Comparison of ENCODE assay signal across 8 cellular contexts in the genomic region with DNA sequence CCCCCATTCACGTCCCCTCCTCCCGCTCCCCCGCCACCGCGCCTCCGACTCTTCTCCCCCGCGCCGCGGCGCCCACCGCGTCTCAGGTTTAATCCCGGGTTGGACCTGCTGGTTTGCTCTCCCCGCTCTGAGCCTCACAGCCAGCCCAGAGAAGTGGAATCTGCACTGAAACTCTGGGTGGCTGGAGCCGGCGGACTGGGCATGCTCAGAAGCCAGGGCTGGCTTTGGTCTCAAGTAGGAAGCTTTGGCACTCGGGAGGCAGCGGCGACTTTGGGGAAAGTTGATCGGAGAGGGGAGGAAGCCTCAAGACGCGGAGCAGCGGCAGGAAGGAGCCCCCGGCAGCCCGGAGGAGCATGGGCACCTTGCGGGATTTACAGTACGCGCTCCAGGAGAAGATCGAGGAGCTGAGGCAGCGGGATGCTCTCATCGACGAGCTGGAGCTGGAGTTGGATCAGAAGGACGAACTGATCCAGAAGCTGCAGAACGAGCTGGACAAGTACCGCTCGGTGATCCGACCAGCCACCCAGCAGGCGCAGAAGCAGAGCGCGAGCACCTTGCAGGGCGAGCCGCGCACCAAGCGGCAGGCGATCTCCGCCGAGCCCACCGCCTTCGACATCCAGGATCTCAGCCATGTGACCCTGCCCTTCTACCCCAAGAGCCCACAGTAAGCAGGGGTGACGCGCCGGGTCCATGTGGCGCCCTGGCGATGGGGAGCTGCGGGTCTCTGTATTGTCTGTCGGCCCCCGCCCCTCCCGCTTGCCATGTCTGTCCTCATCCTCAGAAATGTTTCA. TPM values are rescaled to one million over a fixed set of nuclear protein-coding genes. Genes with fewer than 3 reads are reported as not detected.
DNase-seq lines count a peak whose midpoint lies in the region; ATAC-seq and TF ChIP-seq lines count a peak whose summit lies in the region.

A gene (plus strand): TSS at position 250 of the 791 bp plus-strand sequence.

- H3K27me3 ChIP-seq in GM23338 (ENCODE audit: insufficient read depth) (peaks cover 23% of the 10 kb centered on the region), RWPE2 (ENCODE audit: insufficient read depth, poor library complexity, severe bottlenecking) (peaks cover 72% of the 10 kb centered on the region), kidney epithelial cell (ENCODE audit: control insufficient read depth, insufficient read depth, low read length) (peaks cover 11% of the 10 kb centered on the region)

- ATAC-seq in GM23338 (peak; percentile 87), RWPE2 (ENCODE audit: low read depth) (peak; percentile 83)

- no peaks in the 10 kb centered on the region for H3K9me3 Mint-ChIP-seq in GM23338

- H3K4me1 Mint-ChIP-seq in GM23338, result peaks cover 35% of the 10 kb centered on the region

- H3K27me3 Mint-ChIP-seq in GM23338 (ENCODE audit: insufficient read depth, low read depth, poor library complexity), result peaks cover 15% of the 10 kb centered on the region

- TF ChIP-seq CTCF in AG09309 (IDR thresholded peaks at IDR 0.05; ENCODE audit: control insufficient read depth, insufficient read depth, low read depth, low read length, missing control alignments) (no peak), GM23338 (conservative IDR thresholded peaks at IDR 0.05; ENCODE audit: low read depth in 2 of 2) (no peak), RWPE2 (IDR thresholded peaks at IDR 0.05; ENCODE audit: poor library complexity, severe bottlenecking) (no peak), coronary artery (IDR thresholded peaks at IDR 0.05) (no peak), kidney epithelial cell (IDR thresholded peaks at IDR 0.05; ENCODE audit: insufficient read depth, low read length, poor library complexity, severe bottlenecking) (no peak)

- H3K4me2 ChIP-seq in GM23338, result peak within 1 kb of the TSS; percentile 79

- DNase-seq in AG09309 (ENCODE audit: low read depth) (peak; percentile 50), GM23338 (ENCODE audit: low spot score) (peak; percentile 86), RWPE2 (ENCODE audit: low spot score) (peak; percentile 54), coronary artery (ENCODE audit: low spot score) (peak; percentile 90), kidney epithelial cell (ENCODE audit: low read depth) (peak; percentile 28), SIG-M5 (lab: John Stamatoyannopoulos, UW) (no peak), NCI-H2029 treated with DMSO at 0.1 percent for 48 hours (lab: John Stamatoyannopoulos, UW) (no peak)

- H3F3A ChIP-seq in GM23338 (replicated peaks; ENCODE audit: low read depth), result no peaks in the 10 kb centered on the region

- H3K27ac Mint-ChIP-seq in GM23338, result peak within 1 kb of the TSS; percentile 72

- no peaks in the 10 kb centered on the region for H3K9me2 ChIP-seq in GM23338 (ENCODE audit: insufficient read depth)

- peak within 1 kb of the TSS; percentile 83 for H2AFZ ChIP-seq in GM23338

- H4K20me1 ChIP-seq in GM23338 (replicated peaks; ENCODE audit: insufficient read depth), result no peaks in the 10 kb centered on the region

- H3K4me3 Mint-ChIP-seq in GM23338, result peak within 1 kb of the TSS; percentile 90

- H3K36me3 Mint-ChIP-seq in GM23338 (ENCODE audit: low read depth), result no peaks in the 10 kb centered on the region

- H3K36me3 ChIP-seq in GM23338 (ENCODE audit: insufficient read depth), result no peaks in the 10 kb centered on the region
- no peaks in the 10 kb centered on the region for H3K36me3 ChIP-seq in RWPE2 (ENCODE audit: low read depth)
- no peaks in the 10 kb centered on the region for H3K36me3 ChIP-seq in kidney epithelial cell (ENCODE audit: control insufficient read depth, insufficient read depth, low read length)

- H3K27ac ChIP-seq in GM23338 (ENCODE audit: low read depth) (peak within 1 kb of the TSS; percentile 84), RWPE2 (ENCODE audit: poor library complexity, severe bottlenecking) (no peak within 1 kb of the TSS), coronary artery (peak within 1 kb of the TSS; percentile 65 to 96), skin epidermis (peak within 1 kb of the TSS in 18 of 21 experiments; percentile 14 to 88 (median 60))

- H3K79me2 ChIP-seq in GM23338 (replicated peaks; ENCODE audit: insufficient read depth), result peaks cover 33% of the 10 kb centered on the region

- H3K4me1 ChIP-seq in GM23338 (ENCODE audit: insufficient read depth) (peaks cover 36% of the 10 kb centered on the region), RWPE2 (ENCODE audit: insufficient read depth, poor library complexity, severe bottlenecking) (no peaks in the 10 kb centered on the region)

- H3K4me3 ChIP-seq in AG09309 (ENCODE audit: control insufficient read depth, low read depth, low read length) (peak within 1 kb of the TSS; percentile 76), GM23338 (peak within 1 kb of the TSS; percentile 74), RWPE2 (ENCODE audit: severe bottlenecking) (peak within 1 kb of the TSS; percentile 23), coronary artery (peak within 1 kb of the TSS; percentile 79), kidney epithelial cell (ENCODE audit: low read depth, low read length) (peak within 1 kb of the TSS; percentile 46), skin epidermis (peak within 1 kb of the TSS; percentile 30 to 48 (median 35))

- H3K9me3 ChIP-seq in RWPE2 (ENCODE audit: severe bottlenecking), result no peaks in the 10 kb centered on the region

TF ChIP-seq in GM23338, 12 proteins besides CTCF, POLR2A, EP300 and RAD21:
- TF ChIP-seq JUNB (IDR thresholded peaks at IDR 0.05; ENCODE audit: unreplicated experiment) (no peak), EZH2phosphoT487 (IDR thresholded peaks at IDR 0.05; ENCODE audit: unreplicated experiment) (no peak)
- TF ChIP-seq, protein P1, sequence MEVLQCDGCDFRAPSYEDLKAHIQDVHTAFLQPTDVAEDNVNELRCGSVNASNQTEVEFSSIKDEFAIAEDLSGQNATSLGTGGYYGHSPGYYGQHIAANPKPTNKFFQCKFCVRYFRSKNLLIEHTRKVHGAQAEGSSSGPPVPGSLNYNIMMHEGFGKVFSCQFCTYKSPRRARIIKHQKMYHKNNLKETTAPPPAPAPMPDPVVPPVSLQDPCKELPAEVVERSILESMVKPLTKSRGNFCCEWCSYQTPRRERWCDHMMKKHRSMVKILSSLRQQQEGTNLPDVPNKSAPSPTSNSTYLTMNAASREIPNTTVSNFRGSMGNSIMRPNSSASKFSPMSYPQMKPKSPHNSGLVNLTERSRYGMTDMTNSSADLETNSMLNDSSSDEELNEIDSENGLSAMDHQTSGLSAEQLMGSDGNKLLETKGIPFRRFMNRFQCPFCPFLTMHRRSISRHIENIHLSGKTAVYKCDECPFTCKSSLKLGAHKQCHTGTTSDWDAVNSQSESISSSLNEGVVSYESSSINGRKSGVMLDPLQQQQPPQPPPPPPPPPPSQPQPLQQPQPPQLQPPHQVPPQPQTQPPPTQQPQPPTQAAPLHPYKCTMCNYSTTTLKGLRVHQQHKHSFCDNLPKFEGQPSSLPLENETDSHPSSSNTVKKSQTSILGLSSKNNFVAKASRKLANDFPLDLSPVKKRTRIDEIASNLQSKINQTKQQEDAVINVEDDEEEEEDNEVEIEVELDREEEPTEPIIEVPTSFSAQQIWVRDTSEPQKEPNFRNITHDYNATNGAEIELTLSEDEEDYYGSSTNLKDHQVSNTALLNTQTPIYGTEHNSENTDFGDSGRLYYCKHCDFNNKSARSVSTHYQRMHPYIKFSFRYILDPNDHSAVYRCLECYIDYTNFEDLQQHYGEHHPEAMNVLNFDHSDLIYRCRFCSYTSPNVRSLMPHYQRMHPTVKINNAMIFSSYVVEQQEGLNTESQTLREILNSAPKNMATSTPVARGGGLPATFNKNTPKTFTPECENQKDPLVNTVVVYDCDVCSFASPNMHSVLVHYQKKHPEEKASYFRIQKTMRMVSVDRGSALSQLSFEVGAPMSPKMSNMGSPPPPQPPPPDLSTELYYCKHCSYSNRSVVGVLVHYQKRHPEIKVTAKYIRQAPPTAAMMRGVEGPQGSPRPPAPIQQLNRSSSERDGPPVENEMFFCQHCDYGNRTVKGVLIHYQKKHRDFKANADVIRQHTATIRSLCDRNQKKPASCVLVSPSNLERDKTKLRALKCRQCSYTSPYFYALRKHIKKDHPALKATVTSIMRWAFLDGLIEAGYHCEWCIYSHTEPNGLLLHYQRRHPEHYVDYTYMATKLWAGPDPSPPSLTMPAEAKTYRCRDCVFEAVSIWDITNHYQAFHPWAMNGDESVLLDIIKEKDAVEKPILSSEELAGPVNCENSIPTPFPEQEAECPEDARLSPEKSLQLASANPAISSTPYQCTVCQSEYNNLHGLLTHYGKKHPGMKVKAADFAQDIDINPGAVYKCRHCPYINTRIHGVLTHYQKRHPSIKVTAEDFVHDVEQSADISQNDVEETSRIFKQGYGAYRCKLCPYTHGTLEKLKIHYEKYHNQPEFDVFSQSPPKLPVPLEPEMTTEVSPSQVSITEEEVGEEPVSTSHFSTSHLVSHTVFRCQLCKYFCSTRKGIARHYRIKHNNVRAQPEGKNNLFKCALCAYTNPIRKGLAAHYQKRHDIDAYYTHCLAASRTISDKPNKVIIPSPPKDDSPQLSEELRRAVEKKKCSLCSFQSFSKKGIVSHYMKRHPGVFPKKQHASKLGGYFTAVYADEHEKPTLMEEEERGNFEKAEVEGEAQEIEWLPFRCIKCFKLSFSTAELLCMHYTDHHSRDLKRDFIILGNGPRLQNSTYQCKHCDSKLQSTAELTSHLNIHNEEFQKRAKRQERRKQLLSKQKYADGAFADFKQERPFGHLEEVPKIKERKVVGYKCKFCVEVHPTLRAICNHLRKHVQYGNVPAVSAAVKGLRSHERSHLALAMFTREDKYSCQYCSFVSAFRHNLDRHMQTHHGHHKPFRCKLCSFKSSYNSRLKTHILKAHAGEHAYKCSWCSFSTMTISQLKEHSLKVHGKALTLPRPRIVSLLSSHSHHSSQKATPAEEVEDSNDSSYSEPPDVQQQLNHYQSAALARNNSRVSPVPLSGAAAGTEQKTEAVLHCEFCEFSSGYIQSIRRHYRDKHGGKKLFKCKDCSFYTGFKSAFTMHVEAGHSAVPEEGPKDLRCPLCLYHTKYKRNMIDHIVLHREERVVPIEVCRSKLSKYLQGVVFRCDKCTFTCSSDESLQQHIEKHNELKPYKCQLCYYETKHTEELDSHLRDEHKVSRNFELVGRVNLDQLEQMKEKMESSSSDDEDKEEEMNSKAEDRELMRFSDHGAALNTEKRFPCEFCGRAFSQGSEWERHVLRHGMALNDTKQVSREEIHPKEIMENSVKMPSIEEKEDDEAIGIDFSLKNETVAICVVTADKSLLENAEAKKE (CRISPR knock-in tag; IDR thresholded peaks at IDR 0.05), result 0 out of 2 replicates have a peak, but pooled peaks have one; percentile 1

RNA-seq across cellular contexts. Expression of the gene that starts here (rescaled TPM):
- total RNA-seq in GM23338 (2014; rRNA removed; shearing (Covaris generic)), result 18.2 and 22.8 TPM in 2 replicates
- polyA plus RNA-seq in GM23338 (2016; fragmentation: Nextera tagmentation; extraction: Ambion mirVana), result 17.3 and 21.1 TPM in 2 replicates
- 1.3 and 2.6 TPM in 2 replicates for total RNA-seq in kidney epithelial cell

Comparison
In these comparisons a context has a peak if more than half of its experiments do, and no peak if none do; other contexts are left out.
1. DNase-seq: peak in AG09309 (single experiment), GM23338 (single experiment), RWPE2 (single experiment), coronary artery (single experiment) and kidney epithelial cell (single experiment); none in SIG-M5 (single experiment) and NCI-H2029 treated with DMSO at 0.1 percent for 48 hours (single experiment).
2. H3K4me3 ChIP-seq: peak in every context shown above with its lines; median percentile 79 in coronary artery; 76 in AG09309; 74 in GM23338; 46 in kidney epithelial cell; 35 in skin epidermis; 23 in RWPE2.